ENCODE assay signal across 16 cellular contexts in the genomic region with DNA sequence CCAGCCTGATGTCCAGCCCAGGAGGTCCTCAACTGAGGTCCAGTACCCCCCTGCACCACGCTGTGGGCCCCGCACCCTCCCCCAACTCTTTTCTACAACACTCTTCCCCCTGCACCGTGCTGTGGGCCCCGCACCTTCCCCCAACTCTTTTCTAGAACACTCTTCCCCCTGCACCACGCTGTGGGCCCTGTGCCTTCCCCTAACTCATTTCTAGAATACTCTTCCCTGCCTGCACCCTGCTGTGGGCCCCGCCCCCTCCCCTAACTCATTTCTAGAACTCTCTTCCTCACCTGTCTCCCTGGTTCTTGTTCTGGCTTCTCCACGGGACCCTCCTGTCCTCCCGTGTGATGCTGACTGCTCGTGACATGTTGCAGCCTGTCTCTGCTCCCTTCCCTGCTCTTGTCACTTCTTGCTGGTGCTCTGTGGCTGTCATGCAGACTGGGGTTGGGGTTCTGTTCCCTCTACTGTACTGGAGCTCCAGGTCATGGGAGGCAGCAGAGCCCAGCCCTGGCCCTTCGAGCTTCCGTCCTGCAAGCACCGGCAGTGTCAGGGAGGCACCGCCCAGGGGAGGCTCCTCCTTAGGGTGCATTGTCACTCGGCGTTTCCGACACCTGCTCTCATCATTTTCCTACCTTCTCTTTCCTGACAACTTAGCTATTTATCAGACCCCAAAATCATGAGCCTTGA.
DNase-seq lines count a peak whose midpoint lies in the region; ATAC-seq and TF ChIP-seq lines count a peak whose summit lies in the region.
"Had no signal": no experiment of that assay in that cellular context is flagged by ENCODE, and none has a peak within 500 bp of the region (broad histone marks: within the 10 kb centered on the region; RNA-seq: fewer than 3 reads in every experiment).

No MANE protein-coding gene starts in this region.

- no peaks in the 10 kb centered on the region for H3K9me3 ChIP-seq in PC-3 (ENCODE audit: low read length)
- H3K9me3 ChIP-seq: A549, MG63, neutrophil, SJSA1, upper lobe of left lung had no signal

- H3K9me3 Mint-ChIP-seq in activated CD4-positive, alpha-beta T cell treated with anti-CD3 and anti-CD28 coated beads, Interleukin-2, amount 10 ng/mL, durations not matched to agents 24 days and 14 days = no peaks in the 10 kb centered on the region
- H3K9me3 Mint-ChIP-seq in CD14-positive monocyte (no peaks in the 10 kb centered on the region), nephron (no peaks in the 10 kb centered on the region)
- H3K9me3 Mint-ChIP-seq: activated CD4-positive, alpha-beta T cell treated with anti-CD3 and anti-CD28 coated beads, Interleukin-2, amount 10 ng/mL, durations not matched to agents 7 days and 5 days; central memory CD8-positive, alpha-beta T cell had no signal

- H3K27me3 ChIP-seq in PC-3 (ENCODE audit: low read length) = no peaks in the 10 kb centered on the region
- H3K27me3 ChIP-seq: MG63, neutrophil, SJSA1, upper lobe of left lung had no signal

- H3K79me2 ChIP-seq in PC-3 (ENCODE audit: low read length) = no peaks in the 10 kb centered on the region

- no peak overlapping the region for H3K9ac ChIP-seq in PC-3 (ENCODE audit: low read length)

- no peak overlapping the region for H3K27ac ChIP-seq in PC-3 (ENCODE audit: low read length)
- H3K27ac ChIP-seq: A549, neutrophil, SJSA1, upper lobe of left lung had no signal

- CTCF ChIA-PET in PC-3 (lab: Charles Lee) = interaction anchor here (0.6 to 1.0 kb wide), 3 partner anchors 58 to 681 kb away, joined by 4 to 6 read pairs (median 4); no protein-coding TSS in a partner anchor

- intact Hi-C loops in activated CD4-positive, alpha-beta T cell treated with anti-CD3 and anti-CD28 coated beads, Interleukin-2, amount 10 ng/mL, durations not matched to agents 24 days and 14 days (cut with micrococcal nuclease) = loop anchor here (2.0 to 10.0 kb wide), 3 partner anchors 377 to 681 kb away; no protein-coding TSS in a partner anchor
- intact Hi-C loops in CD14-positive monocyte (cut with micrococcal nuclease) (loop anchor here (5.0 kb wide), 4 partner anchors 344 to 869 kb away; no protein-coding TSS in a partner anchor), PC-3 (cut with micrococcal nuclease) (no loop called here)

- peaks cover 40% of the 10 kb centered on the region for H3K4me1 Mint-ChIP-seq in activated CD4-positive, alpha-beta T cell treated with anti-CD3 and anti-CD28 coated beads, Interleukin-2, amount 10 ng/mL, durations not matched to agents 24 days and 14 days
- H3K4me1 Mint-ChIP-seq in CD14-positive monocyte (peaks cover 29% of the 10 kb centered on the region), nephron (peaks cover 58% of the 10 kb centered on the region)

- DNase-seq in activated CD4-positive, alpha-beta T cell treated with anti-CD3 and anti-CD28 coated beads, Interleukin-2, amount 10 ng/mL, durations not matched to agents 24 days and 14 days = no peak
- no peak for DNase-seq in activated CD4-positive, alpha-beta T cell treated with anti-CD3 and anti-CD28 coated beads for 1 hour
- peak; percentile 38 for DNase-seq in CD14-positive monocyte (ENCODE audit: low spot score)
- peak; percentile 45 for DNase-seq in activated CD8-positive, alpha-beta memory T cell treated with anti-CD3 and anti-CD28 coated beads, Interleukin-2, amount 50 U/mL, for 48 hours
- DNase-seq in NCI-H1048 (lab: John Stamatoyannopoulos, UW) = no peak
- DNase-seq in PC-3 = no peak

- H3K4me3 ChIP-seq in PC-3 (ENCODE audit: low read length) = no peak overlapping the region
- H3K4me3 ChIP-seq: A549, MG63, SJSA1, upper lobe of left lung had no signal

- H3F3A ChIP-seq in PC-3 (ENCODE audit: low read length, unreplicated experiment) = peaks cover 5% of the 10 kb centered on the region

- no peaks in the 10 kb centered on the region for H3K36me3 ChIP-seq in PC-3 (ENCODE audit: low read depth, low read length)
- H3K36me3 ChIP-seq: MG63, neutrophil, upper lobe of left lung had no signal

- no peak overlapping the region for H2AFZ ChIP-seq in PC-3 (ENCODE audit: low read length)

- no peaks in the 10 kb centered on the region for H3K27me3 Mint-ChIP-seq in activated CD4-positive, alpha-beta T cell treated with anti-CD3 and anti-CD28 coated beads, Interleukin-2, amount 10 ng/mL, durations not matched to agents 24 days and 14 days
- H3K27me3 Mint-ChIP-seq in CD14-positive monocyte (ENCODE audit: low read depth in 3 of 3) (no peaks in the 10 kb centered on the region), nephron (ENCODE audit: low read depth) (peaks cover 28% of the 10 kb centered on the region)
- H3K27me3 Mint-ChIP-seq: activated CD4-positive, alpha-beta T cell treated with anti-CD3 and anti-CD28 coated beads, Interleukin-2, amount 10 ng/mL, durations not matched to agents 7 days and 5 days; activated naive CD8-positive, alpha-beta T cell had no signal

- POLR2A ChIA-PET in PC-3 (lab: Charles Lee; ENCODE audit: unreplicated experiment) = no interaction called here

- no peak overlapping the region for H3K4me2 ChIP-seq in PC-3 (ENCODE audit: low read length)

- peaks cover 6% of the 10 kb centered on the region for H3K36me3 Mint-ChIP-seq in activated CD4-positive, alpha-beta T cell treated with anti-CD3 and anti-CD28 coated beads, Interleukin-2, amount 10 ng/mL, durations not matched to agents 24 days and 14 days (ENCODE audit: low read depth)
- H3K36me3 Mint-ChIP-seq in CD14-positive monocyte (no peaks in the 10 kb centered on the region), nephron (ENCODE audit: low read depth) (no peaks in the 10 kb centered on the region)

- peak overlapping the region; percentile 57 for H3K27ac Mint-ChIP-seq in activated CD4-positive, alpha-beta T cell treated with anti-CD3 and anti-CD28 coated beads, Interleukin-2, amount 10 ng/mL, durations not matched to agents 24 days and 14 days
- H3K27ac Mint-ChIP-seq in CD14-positive monocyte = no peak overlapping the region
- peak overlapping the region in 2 of 3 experiments; percentile 18 to 60 for H3K27ac Mint-ChIP-seq in nephron
- H3K27ac Mint-ChIP-seq: activated CD4-positive, alpha-beta T cell treated with anti-CD3 and anti-CD28 coated beads, Interleukin-2, amount 10 ng/mL, durations not matched to agents 7 days and 5 days; activated naive CD8-positive, alpha-beta T cell had no signal

- H3K9me2 ChIP-seq in PC-3 (replicated peaks; ENCODE audit: low read length) = no peaks in the 10 kb centered on the region

- peaks cover 31% of the 10 kb centered on the region for H3K4me1 ChIP-seq in PC-3 (ENCODE audit: insufficient read depth, low read length)

- peak overlapping the region; percentile 6 for H3K4me3 Mint-ChIP-seq in activated CD4-positive, alpha-beta T cell treated with anti-CD3 and anti-CD28 coated beads, Interleukin-2, amount 10 ng/mL, durations not matched to agents 24 days and 14 days
- no peak overlapping the region for H3K4me3 Mint-ChIP-seq in CD14-positive monocyte
- H3K4me3 Mint-ChIP-seq in nephron = no peak overlapping the region
- H3K4me3 Mint-ChIP-seq: activated CD4-positive, alpha-beta T cell treated with anti-CD3 and anti-CD28 coated beads, Interleukin-2, amount 10 ng/mL, durations not matched to agents 7 days and 5 days; activated naive CD8-positive, alpha-beta T cell; central memory CD8-positive, alpha-beta T cell had no signal

- no peak for TF ChIP-seq CTCF in CD14-positive monocyte (IDR thresholded peaks at IDR 0.05)
- TF ChIP-seq CTCF in nephron (IDR thresholded peaks at IDR 0.05; ENCODE audit: unreplicated experiment in 3 of 3) = no peak
- TF ChIP-seq CTCF in PC-3 (conservative IDR thresholded peaks at IDR 0.05; ENCODE audit: low read depth, low read length) = no peak

- H4K20me1 ChIP-seq in PC-3 (ENCODE audit: low read length) = no peaks in the 10 kb centered on the region

- no peak for ATAC-seq in HG03439 (IDR thresholded peaks at IDR 0.05; ENCODE audit: unreplicated experiment)
- ATAC-seq in PC-3 = no peak

- no TSS peak for BruUV-seq in PC-3 (replicated peaks; lab: Mats Ljungman, UMichigan)

Comparison
In these comparisons a context has a peak if more than half of its experiments do, and no peak if none do; other contexts are left out.
1. DNase-seq: peak in CD14-positive monocyte (single experiment) and activated CD8-positive, alpha-beta memory T cell treated with anti-CD3 and anti-CD28 coated beads, Interleukin-2, amount 50 U/mL, for 48 hours (single experiment); none in activated CD4-positive, alpha-beta T cell treated with anti-CD3 and anti-CD28 coated beads, Interleukin-2, amount 10 ng/mL, durations not matched to agents 24 days and 14 days (single experiment), activated CD4-positive, alpha-beta T cell treated with anti-CD3 and anti-CD28 coated beads for 1 hour (single experiment), NCI-H1048 (single experiment) and PC-3 (single experiment).
2. H3K27ac Mint-ChIP-seq: peak in activated CD4-positive, alpha-beta T cell treated with anti-CD3 and anti-CD28 coated beads, Interleukin-2, amount 10 ng/mL, durations not matched to agents 24 days and 14 days (single experiment) and nephron (2 of 3); none in CD14-positive monocyte (0 of 7).